14 cellular contexts compared by ENCODE assay signal in the genomic region with DNA sequence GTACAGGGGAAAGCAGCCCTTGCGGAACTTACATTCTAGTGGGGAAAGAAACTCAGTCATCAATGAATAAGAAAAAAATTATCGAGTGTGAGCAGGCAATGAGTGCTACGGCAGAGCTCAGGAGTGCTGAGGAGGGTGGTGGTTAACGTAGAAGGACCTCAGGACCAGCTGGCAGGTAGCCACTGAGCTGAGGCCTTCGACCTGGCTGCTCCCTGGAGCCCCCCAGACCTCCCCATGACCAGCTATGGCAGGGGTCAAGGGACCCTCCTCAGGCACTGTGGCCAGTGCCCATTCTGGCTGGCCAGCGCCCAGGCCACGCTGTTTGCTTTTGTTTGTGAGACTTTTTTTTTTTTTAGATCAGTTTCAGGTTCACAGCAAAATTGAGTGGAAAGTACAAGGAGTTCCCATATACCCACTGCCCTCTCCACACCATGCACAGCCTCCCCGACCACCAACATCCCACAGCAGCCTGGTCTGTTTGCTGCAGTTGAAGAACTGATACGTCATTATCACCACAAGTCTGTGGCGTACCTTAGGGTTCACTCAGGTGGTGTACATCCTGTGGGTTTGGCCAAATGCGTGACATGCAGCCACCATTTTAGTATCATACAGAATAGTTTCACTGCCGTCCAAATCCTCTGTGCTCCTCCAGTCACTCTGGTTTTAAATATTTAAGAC. TPM values are rescaled to one million over a fixed set of nuclear protein-coding genes. Genes with fewer than 3 reads are reported as not detected.
DNase-seq lines count a peak whose midpoint lies in the region; ATAC-seq and TF ChIP-seq lines count a peak whose summit lies in the region.
"Had no signal": no experiment of that assay in that cellular context is flagged by ENCODE, and none has a peak within 500 bp of the region (broad histone marks: within the 10 kb centered on the region; RNA-seq: fewer than 3 reads in every experiment).

No MANE protein-coding gene starts in this region.

- peaks cover 21% of the 10 kb centered on the region for H3K4me1 ChIP-seq in HUES64 (ENCODE audit: insufficient read depth, low read length)
- H3K4me1 ChIP-seq: thyroid gland had no signal

- peaks cover 52 to 63% of the 10 kb centered on the region in 2 donors for H3K4me1 Mint-ChIP-seq in immature natural killer cell

- H3K4me3 ChIP-seq in GM06990 (replicated peaks; ENCODE audit: low read depth, low read length) (peak overlapping the region; percentile 29), HUES64 (ENCODE audit: low read length) (no peak overlapping the region), WERI-Rb-1 (ENCODE audit: low read depth, low read length) (no peak overlapping the region)
- H3K4me3 ChIP-seq: thyroid gland had no signal

- H3K9ac ChIP-seq in HUES64 (ENCODE audit: low read depth, low read length), result no peak overlapping the region

- H3K36me3 ChIP-seq in GM06990 (ENCODE audit: control insufficient read depth, insufficient read depth, low read length) (no peaks in the 10 kb centered on the region), HUES64 (ENCODE audit: insufficient read depth, low read length) (no peaks in the 10 kb centered on the region), WERI-Rb-1 (no peaks in the 10 kb centered on the region)
- H3K36me3 ChIP-seq: thyroid gland had no signal

- peak overlapping the region in 5 of 6 donors; percentile 78 to 89 (median 80) for H3K27ac Mint-ChIP-seq in immature natural killer cell

- H3K9me3 ChIP-seq in HUES64 (ENCODE audit: insufficient read depth, low read depth, low read length) (no peaks in the 10 kb centered on the region), WERI-Rb-1 (ENCODE audit: severe bottlenecking) (no peaks in the 10 kb centered on the region)
- H3K9me3 ChIP-seq: thyroid gland had no signal

- WGBS in HUES64, result 87% methylated on average over 12 of the region's 12 CpGs

- H3K27ac ChIP-seq in HUES64 (ENCODE audit: low read depth, low read length) (peak overlapping the region; percentile 87; the same call in 1 of the 2 replicates), WERI-Rb-1 (no peak overlapping the region)
- H3K27ac ChIP-seq: thyroid gland had no signal

- DNase-seq in GM06990 (ENCODE audit: extremely low read depth, insufficient read length) (peak; percentile 41), immature natural killer cell (peak; percentile 52 to 59 (median 56)), NOMO-1 treated with DMSO at 0.1 percent for 48 hours (lab: John Stamatoyannopoulos, UW; ENCODE audit: unreplicated experiment) (no peak), WERI-Rb-1 (no peak), NCI-H2171 treated with DMSO at 0.1 percent for 48 hours (lab: John Stamatoyannopoulos, UW) (no peak)
- DNase-seq: activated T-cell treated with anti-CD3 and anti-CD28 coated beads, Interleukin-2, amount 50 U/mL, for 1 hour; amygdala; left cardiac atrium; NCI-H1092; thyroid gland had no signal

- H3K9me3 Mint-ChIP-seq in immature natural killer cell, result no peaks in the 10 kb centered on the region
- H3K9me3 Mint-ChIP-seq: IgD-negative memory B cell had no signal

- TF ChIP-seq CTCF in GM06990 (IDR thresholded peaks at IDR 0.05; ENCODE audit: insufficient read depth, low read length, poor library complexity, severe bottlenecking) (no peak), WERI-Rb-1 (IDR thresholded peaks at IDR 0.05; ENCODE audit: low read depth, low read length) (no peak)

- H3K27me3 ChIP-seq in GM06990 (replicated peaks; ENCODE audit: control insufficient read depth, insufficient read depth, low read length), result no peaks in the 10 kb centered on the region
- H3K27me3 ChIP-seq in HUES64 (ENCODE audit: insufficient read depth, low read length), result no peaks in the 10 kb centered on the region
- no peaks in the 10 kb centered on the region for H3K27me3 ChIP-seq in WERI-Rb-1 (ENCODE audit: insufficient read depth, low read depth, severe bottlenecking)
- H3K27me3 ChIP-seq: thyroid gland had no signal

- H3K4me3 Mint-ChIP-seq in immature natural killer cell, result peak overlapping the region in 3 of 5 donors; percentile 23 to 29 (median 25)
- H3K4me3 Mint-ChIP-seq: IgD-negative memory B cell had no signal

- peaks cover 8 to 30% (median 17%) of the 10 kb centered on the region in 3 donors for H3K36me3 Mint-ChIP-seq in immature natural killer cell
- H3K36me3 Mint-ChIP-seq: IgD-negative memory B cell had no signal

- peaks cover 0 to 8% (median 0%) of the 10 kb centered on the region in 3 donors for H3K27me3 Mint-ChIP-seq in immature natural killer cell (ENCODE audit: low read depth in 3 of 3)

- peak; percentile 60 for ATAC-seq in GM18868 (IDR thresholded peaks at IDR 0.05; ENCODE audit: unreplicated experiment)
- ATAC-seq in GM18867 (IDR thresholded peaks at IDR 0.05; ENCODE audit: unreplicated experiment), result no peak
- ATAC-seq: left cardiac atrium had no signal

RNA-seq across cellular contexts. Expression of gene TTC22, which starts 11.8 kb away (rescaled TPM):
- polyA plus RNA-seq in HUES64 (2013, experiment 1 of 2), result 0.15 TPM
- 0.32 TPM for polyA plus RNA-seq in HUES64 (2013, experiment 2 of 2)
- polyA plus RNA-seq in immature natural killer cell, result 10 to 100 TPM in 1 of 3 donors, 1 to 10 TPM in 2; 5.2 to 13.7 (median 5.6) TPM

RNA-seq across cellular contexts. Expression of gene PARS2, which starts 48.6 kb away (rescaled TPM):
- polyA plus RNA-seq in HUES64 (2013, experiment 1 of 2), result 7.3 TPM
- polyA plus RNA-seq in HUES64 (2013, experiment 2 of 2), result 7.7 TPM
- 1 to 10 TPM in 2 of 3 donors, under 1 TPM in 1; 0.89 to 4.0 (median 3.3) TPM for polyA plus RNA-seq in immature natural killer cell

Comparison
In these comparisons a context has a peak if more than half of its experiments do, and no peak if none do; other contexts are left out.
1. DNase-seq: peak in GM06990 (single experiment) and immature natural killer cell (3 of 3); none in NOMO-1 treated with DMSO at 0.1 percent for 48 hours (single experiment), WERI-Rb-1 (single experiment) and NCI-H2171 treated with DMSO at 0.1 percent for 48 hours (single experiment).